Comparison of ENCODE assay signal across 20 cellular contexts in genomic region chr14:90893028-90893427, GRCh38.
"Had no signal": no experiment of that assay in that cellular context is flagged by ENCODE, and none has a peak within 500 bp of the region (broad histone marks: within the 10 kb centered on the region; RNA-seq: fewer than 3 reads in every experiment).

No MANE protein-coding gene starts in this region.

- H3K27ac ChIP-seq: coronary artery, epithelial cell of prostate, heart left ventricle, spleen, tibial artery had no signal

- H3K27me3 Mint-ChIP-seq: activated B cell treated with CpG ODN at 0.5 μM for 24 hours; activated CD4-positive, alpha-beta memory T cell treated with anti-CD3 and anti-CD28 coated beads for 36 hours; activated naive CD4-positive, alpha-beta T cell treated with anti-CD3 and anti-CD28 coated beads, Interleukin-2, amount 10 ng/mL, durations not matched to agents 7 days and 5 days had no signal

- H3K4me1 Mint-ChIP-seq: activated B cell treated with CpG ODN at 0.5 μM for 24 hours; activated naive CD4-positive, alpha-beta T cell treated with anti-CD3 and anti-CD28 coated beads, Interleukin-2, amount 10 ng/mL, durations not matched to agents 7 days and 5 days; mesothelial cell of epicardium; natural killer cell had no signal

- H3K9me3 ChIP-seq: heart left ventricle, spleen, tibial artery had no signal

- FAIRE-seq: bronchial epithelial cell had no signal

- H3K9me3 Mint-ChIP-seq: activated B cell treated with CpG ODN at 0.5 μM for 24 hours; activated CD4-positive, alpha-beta memory T cell treated with anti-CD3 and anti-CD28 coated beads for 36 hours; activated naive CD4-positive, alpha-beta T cell treated with anti-CD3 and anti-CD28 coated beads, Interleukin-2, amount 10 ng/mL, durations not matched to agents 7 days and 5 days; mesothelial cell of epicardium; natural killer cell had no signal

- ATAC-seq: left colon; natural killer cell; stimulated activated naive CD8-positive, alpha-beta T cell treated with anti-CD3 and anti-CD28 coated beads, Interleukin-15, Interleukin-2, amounts not matched to agents 100 U/mL and 50 U/mL, for 24 hours had no signal

- H3K36me3 Mint-ChIP-seq: mesothelial cell of epicardium, natural killer cell had no signal

- DNase-seq: activated B cell treated with CpG ODN at 0.5 μM for 24 hours; activated CD4-positive, alpha-beta memory T cell treated with anti-CD3 and anti-CD28 coated beads for 36 hours; activated CD4-positive, alpha-beta T cell treated with anti-CD3 and anti-CD28 coated beads for 4 hours; activated effector memory CD4-positive, alpha-beta T cell treated with anti-CD3 and anti-CD28 coated beads, Interleukin-2, amount 50 U/mL, for 16 hours; activated naive CD4-positive, alpha-beta T cell treated with anti-CD3 and anti-CD28 coated beads, Interleukin-2, amount 10 ng/mL, durations not matched to agents 7 days and 5 days; amygdala; heart left ventricle; islet precursor cell; left colon; mammary epithelial cell; natural killer cell; spleen; stimulated activated CD4-positive, alpha-beta T cell treated with anti-CD3 and anti-CD28 coated beads, Interleukin-4, amount 100 ng/mL, for 1 hour; stimulated activated naive CD8-positive, alpha-beta T cell treated with anti-CD3 and anti-CD28 coated beads, Interleukin-15, Interleukin-2, amounts not matched to agents 100 U/mL and 50 U/mL, for 24 hours; T-helper 9 cell; tibial artery had no signal

- H3K4me3 Mint-ChIP-seq: activated B cell treated with CpG ODN at 0.5 μM for 24 hours; activated CD4-positive, alpha-beta memory T cell treated with anti-CD3 and anti-CD28 coated beads for 36 hours; activated naive CD4-positive, alpha-beta T cell treated with anti-CD3 and anti-CD28 coated beads, Interleukin-2, amount 10 ng/mL, durations not matched to agents 7 days and 5 days; mesothelial cell of epicardium; natural killer cell had no signal

- H3K4me3 ChIP-seq: coronary artery, heart left ventricle, spleen, tibial artery had no signal

- H3K4me1 ChIP-seq: spleen had no signal

- H3K27me3 ChIP-seq: heart left ventricle, spleen, tibial artery had no signal

- H3K27ac Mint-ChIP-seq: activated B cell treated with CpG ODN at 0.5 μM for 24 hours; activated CD4-positive, alpha-beta memory T cell treated with anti-CD3 and anti-CD28 coated beads for 36 hours; activated naive CD4-positive, alpha-beta T cell treated with anti-CD3 and anti-CD28 coated beads, Interleukin-2, amount 10 ng/mL, durations not matched to agents 7 days and 5 days; mesothelial cell of epicardium; natural killer cell had no signal
